ENCODE assay signal across 21 cellular contexts in genomic region chr11:12074529-12075195, GRCh38. TPM values are rescaled to one million over a fixed set of nuclear protein-coding genes. Genes with fewer than 3 reads are reported as not detected.
A peak's percentile ranks its signal among the peaks of the same experiment; 100 is the strongest.
DNase-seq lines count a peak whose midpoint lies in the region; ATAC-seq, FAIRE-seq and TF ChIP-seq lines count a peak whose summit lies in the region.
"Had no signal": no experiment of that assay in that cellular context is flagged by ENCODE, and none has a peak within 500 bp of the region (broad histone marks: within the 10 kb centered on the region; RNA-seq: fewer than 3 reads in every experiment).

No MANE protein-coding gene starts in this region.

- H3F3A ChIP-seq in smooth muscle cell (ENCODE audit: low read depth) = peaks cover 9% of the 10 kb centered on the region

- peak overlapping the region; percentile 89 for H3K9ac ChIP-seq in astrocyte (ENCODE audit: low read length)
- H3K9ac ChIP-seq in smooth muscle cell (ENCODE audit: low read depth) = no peak overlapping the region

- H3K27ac ChIP-seq in astrocyte (ENCODE audit: low read depth, low read length) (peak overlapping the region; percentile 100), smooth muscle cell (ENCODE audit: low read depth) (peak overlapping the region; percentile 99)
- H3K27ac ChIP-seq: colonic mucosa, ovary, right lobe of liver had no signal

- peaks cover 4% of the 10 kb centered on the region for H3K9me3 ChIP-seq in astrocyte (ENCODE audit: insufficient read depth, low read depth, low read length)
- no peaks in the 10 kb centered on the region for H3K9me3 ChIP-seq in smooth muscle cell (replicated peaks; ENCODE audit: low read depth)
- H3K9me3 ChIP-seq: colonic mucosa, ovary, Peyer's patch, right lobe of liver, vagina had no signal

- peak; percentile 13 for FAIRE-seq in astrocyte (lab: Jason Lieb, UNC)
- FAIRE-seq: endometrium, GM12891 had no signal

- H3K36me3 ChIP-seq in astrocyte (ENCODE audit: insufficient read depth, low read length) = no peaks in the 10 kb centered on the region
- H3K36me3 ChIP-seq in smooth muscle cell (ENCODE audit: low read depth) = no peaks in the 10 kb centered on the region
- H3K36me3 ChIP-seq: colonic mucosa, ovary, Peyer's patch, right lobe of liver, vagina had no signal

- H3K27me3 Mint-ChIP-seq in HFFc6 (ENCODE audit: insufficient read depth) = peaks cover 5% of the 10 kb centered on the region; the same call in 1 of the 2 replicates
- H3K27me3 Mint-ChIP-seq in astrocyte (ENCODE audit: low read depth, unreplicated experiment) = no peaks in the 10 kb centered on the region

- H3K27me3 ChIP-seq in astrocyte (ENCODE audit: insufficient read depth, low read length) (no peaks in the 10 kb centered on the region), smooth muscle cell (ENCODE audit: low read depth) (no peaks in the 10 kb centered on the region)
- H3K27me3 ChIP-seq: colonic mucosa, ovary, Peyer's patch, right lobe of liver, vagina had no signal

- H3K4me3 ChIP-seq in astrocyte (ENCODE audit: insufficient read depth, low read depth, low read length) (no peak overlapping the region), smooth muscle cell (no peak overlapping the region)
- H3K4me3 ChIP-seq: colonic mucosa, ovary, Peyer's patch, right lobe of liver, vagina had no signal

- H3K4me3 Mint-ChIP-seq in HFFc6 (peak overlapping the region; percentile 72), astrocyte (ENCODE audit: unreplicated experiment) (no peak overlapping the region)
- H3K4me3 Mint-ChIP-seq: B cell had no signal

- H3K9me3 Mint-ChIP-seq in HFFc6 (peaks cover 10% of the 10 kb centered on the region; the same call in 1 of the 2 replicates), astrocyte (ENCODE audit: unreplicated experiment) (peaks cover 16% of the 10 kb centered on the region)

- H3K36me3 Mint-ChIP-seq in HFFc6 (ENCODE audit: low read depth) = peaks cover 17% of the 10 kb centered on the region
- peaks cover 4% of the 10 kb centered on the region for H3K36me3 Mint-ChIP-seq in astrocyte (ENCODE audit: low read depth, unreplicated experiment)

- ATAC-seq in Right ventricle myocardium inferior = no peak
- ATAC-seq: right lobe of liver had no signal

- 87% methylated on average over 6 of the region's 6 CpGs for WGBS in smooth muscle cell (ENCODE audit: low lambda C conversion rate)

- H3K27ac Mint-ChIP-seq in HFFc6 = peak overlapping the region; percentile 96
- peak overlapping the region; percentile 89 for H3K27ac Mint-ChIP-seq in astrocyte (ENCODE audit: unreplicated experiment)
- H3K27ac Mint-ChIP-seq: B cell had no signal

- H3K4me1 ChIP-seq in astrocyte (ENCODE audit: insufficient read depth, low read length) = peaks cover 39% of the 10 kb centered on the region
- peaks cover 8% of the 10 kb centered on the region for H3K4me1 ChIP-seq in smooth muscle cell (ENCODE audit: low read depth)
- H3K4me1 ChIP-seq: colonic mucosa, Peyer's patch had no signal

- H4K20me1 ChIP-seq in astrocyte (ENCODE audit: insufficient read depth, low read length) = no peaks in the 10 kb centered on the region
- no peaks in the 10 kb centered on the region for H4K20me1 ChIP-seq in smooth muscle cell (ENCODE audit: low read depth)

- no peak overlapping the region for H2AFZ ChIP-seq in astrocyte (ENCODE audit: low read depth, low read length)
- no peak overlapping the region for H2AFZ ChIP-seq in smooth muscle cell (ENCODE audit: low read depth)

- no peak for DNase-seq in HFFc6
- DNase-seq in astrocyte (ENCODE audit: low read depth) = no peak
- DNase-seq in glomerular visceral epithelial cell (ENCODE audit: extremely low spot score) = peak; percentile 31
- DNase-seq in smooth muscle cell (lab: John Stamatoyannopoulos, UW; ENCODE audit: unreplicated experiment) = no peak
- DNase-seq in GF-D8 (lab: John Stamatoyannopoulos, UW) = no peak
- DNase-seq in Right ventricle myocardium inferior (ENCODE audit: missing footprints) = no peak
- no peak for DNase-seq in NCI-H446 treated with DMSO at 0.1 percent for 48 hours (lab: John Stamatoyannopoulos, UW)
- DNase-seq: activated naive CD4-positive, alpha-beta T cell treated with Interleukin-2 at 50 U/mL for 16 hours; activated T-cell treated with anti-CD3 and anti-CD28 coated beads for 4 hours; colonic mucosa; GDM1; NCI-H1417 treated with DMSO at 0.1 percent for 48 hours; NCI-H2171 treated with DMSO at 0.1 percent for 48 hours; NCI-H82; ovary had no signal

- intact Hi-C loops in Right ventricle myocardium inferior (cut with DNase I) = no loop called here

- H3K79me2 ChIP-seq in astrocyte (ENCODE audit: insufficient read depth, low read length) = no peaks in the 10 kb centered on the region
- H3K79me2 ChIP-seq in smooth muscle cell (ENCODE audit: low read depth) = no peaks in the 10 kb centered on the region

- H3K4me2 ChIP-seq in astrocyte (ENCODE audit: low read length) = no peak overlapping the region
- H3K4me2 ChIP-seq in smooth muscle cell = no peak overlapping the region

- H3K4me1 Mint-ChIP-seq in HFFc6 (ENCODE audit: low read depth) (peaks cover 79% of the 10 kb centered on the region), astrocyte (ENCODE audit: low read depth, unreplicated experiment) (peaks cover 41% of the 10 kb centered on the region)
- H3K4me1 Mint-ChIP-seq: B cell had no signal

- TF ChIP-seq CTCF in HFFc6 (IDR thresholded peaks at IDR 0.05) = no peak; the same call in 1 of the 2 replicates
- no peak for TF ChIP-seq CTCF in astrocyte (IDR thresholded peaks at IDR 0.05; ENCODE audit: insufficient read depth, low read depth, low read length)
- TF ChIP-seq CTCF in smooth muscle cell (IDR thresholded peaks at IDR 0.05; ENCODE audit: borderline replicate concordance, insufficient read depth, poor library complexity, severe bottlenecking) = no peak

RNA-seq across cellular contexts. Expression of gene MICAL2, which starts 35.7 kb away (rescaled TPM):
- total RNA-seq in HFFc6 (2021; fragmentation: NEBNext Ultra II Directional; extraction: Animal tissue kit (Norgen Biotek cat#: 25700)) = 100 to 1,000 TPM; 199 to 252 (median 233) TPM
- 357 and 471 TPM in 2 replicates for total RNA-seq in astrocyte
- 278 and 287 TPM in 2 replicates for total RNA-seq in smooth muscle cell
- 158 and 161 TPM in 2 replicates for polyA plus RNA-seq in smooth muscle cell
- 42.0 TPM for total RNA-seq in Right ventricle myocardium inferior
